ENCODE assay signal across 1 cellular context in the genomic region with DNA sequence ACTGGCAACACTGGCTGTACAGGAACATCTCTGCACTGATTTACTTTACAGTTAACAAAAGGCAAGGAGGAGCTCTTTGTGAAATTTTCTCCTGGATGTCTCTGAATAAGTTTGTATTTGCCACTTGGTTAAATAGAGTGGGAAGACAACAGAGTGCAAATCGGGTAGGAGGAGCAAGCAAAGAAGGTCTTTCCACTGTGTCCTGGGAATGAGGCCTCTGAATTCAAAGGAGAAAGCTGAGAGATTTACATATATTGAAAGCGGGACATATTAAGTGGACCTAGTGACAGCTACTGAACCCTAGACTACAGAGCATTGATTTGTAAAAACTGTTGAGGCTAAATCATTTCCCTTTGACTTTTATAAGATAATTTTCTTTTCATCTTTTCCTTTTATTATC.
TF ChIP-seq lines count a peak whose summit lies in the region.

No MANE protein-coding gene starts in this region.

TF ChIP-seq in WTC11, 78 proteins besides CTCF, POLR2A, EP300 and RAD21:
- no peak for TF ChIP-seq CBFB (CRISPR knock-in tag; IDR thresholded peaks at IDR 0.05; ENCODE audit: low read depth)
- TF ChIP-seq, protein P1, sequence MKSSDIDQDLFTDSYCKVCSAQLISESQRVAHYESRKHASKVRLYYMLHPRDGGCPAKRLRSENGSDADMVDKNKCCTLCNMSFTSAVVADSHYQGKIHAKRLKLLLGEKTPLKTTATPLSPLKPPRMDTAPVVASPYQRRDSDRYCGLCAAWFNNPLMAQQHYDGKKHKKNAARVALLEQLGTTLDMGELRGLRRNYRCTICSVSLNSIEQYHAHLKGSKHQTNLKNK (CRISPR knock-in tag; IDR thresholded peaks at IDR 0.05) = no peak
